In the genomic region with DNA sequence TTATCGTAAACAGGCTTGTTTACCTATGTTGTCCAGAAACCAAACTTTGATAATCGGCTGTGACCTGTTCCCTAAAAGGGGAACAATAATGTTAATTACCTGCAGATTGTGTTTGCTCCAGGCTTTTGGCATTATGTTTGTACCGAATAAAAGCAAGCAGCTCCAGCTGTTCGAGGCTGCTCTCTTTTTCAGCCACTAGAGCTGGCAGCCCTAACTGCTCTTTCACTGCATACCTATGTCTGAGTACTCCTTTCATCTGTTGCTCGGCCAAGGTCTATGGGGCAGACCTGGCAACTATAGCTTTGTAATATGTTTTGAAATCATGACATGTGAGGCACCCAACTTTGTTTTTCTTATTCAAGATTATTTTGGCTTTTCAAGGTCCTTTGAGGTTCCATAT, we compare ENCODE assay signal across 28 cellular contexts.
"Had no signal": no experiment of that assay in that cellular context is flagged by ENCODE, and none has a peak within 500 bp of the region (broad histone marks: within the 10 kb centered on the region; RNA-seq: fewer than 3 reads in every experiment).

No MANE protein-coding gene starts in this region.

- H3K79me2 ChIP-seq: parathyroid adenoma had no signal

- H3K4me1 ChIP-seq: adrenal gland, colonic mucosa, parathyroid adenoma, psoas muscle, testis, transverse colon, uterus had no signal

- H2AFZ ChIP-seq: parathyroid adenoma had no signal

- ATAC-seq: activated CD4-positive, alpha-beta T cell treated with anti-CD3 and anti-CD28 coated beads for 36 hours; activated CD8-positive, alpha-beta T cell treated with anti-CD3 and anti-CD28 coated beads, Interleukin-2, amount 10 ng/mL, durations not matched to agents 7 days and 5 days; left cardiac atrium; naive thymus-derived CD8-positive, alpha-beta T cell; psoas muscle; T-helper 17 cell had no signal

- H3K9ac ChIP-seq: parathyroid adenoma had no signal

- H3K4me2 ChIP-seq: smooth muscle cell had no signal

- H3K27me3 ChIP-seq: adrenal gland, cardiac muscle cell, colonic mucosa, testis, transverse colon, uterus had no signal

- H3K4me3 ChIP-seq: adrenal gland, cardiac muscle cell, colonic mucosa, psoas muscle, smooth muscle cell, testis, transverse colon, uterus had no signal

- H3K36me3 ChIP-seq: adrenal gland, cardiac muscle cell, colonic mucosa, transverse colon, uterus had no signal

- FAIRE-seq: frontal cortex, keratinocyte had no signal

- DNase-seq: activated CD4-positive, alpha-beta T cell treated with anti-CD3 and anti-CD28 coated beads for 36 hours; activated CD8-positive, alpha-beta T cell treated with anti-CD3 and anti-CD28 coated beads, Interleukin-2, amount 10 ng/mL, durations not matched to agents 7 days and 5 days; activated effector memory CD4-positive, alpha-beta T cell treated with Interleukin-2 at 50 U/mL for 16 hours; activated naive CD4-positive, alpha-beta T cell treated with anti-CD3 and anti-CD28 coated beads for 36 hours; activated naive CD8-positive, alpha-beta T cell treated with anti-CD3 and anti-CD28 coated beads for 36 hours; activated T-cell treated with anti-CD3 and anti-CD28 coated beads for 4 hours; adrenal gland; aorta; cerebellar nuclear complex; colonic mucosa; effector CD8-positive, alpha-beta T cell; left cardiac atrium; naive thymus-derived CD8-positive, alpha-beta T cell; occipital lobe; psoas muscle; stimulated activated CD4-positive, alpha-beta T cell treated with anti-CD3 and anti-CD28 coated beads, Interleukin-15, amount 100 ng/mL, for 24 hours; stimulated activated CD4-positive, alpha-beta T cell treated with anti-CD3 and anti-CD28 coated beads, Interleukin-2, amount 100 ng/mL, for 24 hours; stimulated activated naive CD4-positive, alpha-beta T cell; T-helper 17 cell; T1000; testis; transverse colon; uterus had no signal

- H3K9me3 ChIP-seq: adrenal gland, colonic mucosa, testis, transverse colon, uterus had no signal

- H3K27ac ChIP-seq: adrenal gland, cardiac muscle cell, colonic mucosa, parathyroid adenoma, psoas muscle, testis, transverse colon, uterus had no signal
